21 cellular contexts compared by ENCODE assay signal in the genomic region with DNA sequence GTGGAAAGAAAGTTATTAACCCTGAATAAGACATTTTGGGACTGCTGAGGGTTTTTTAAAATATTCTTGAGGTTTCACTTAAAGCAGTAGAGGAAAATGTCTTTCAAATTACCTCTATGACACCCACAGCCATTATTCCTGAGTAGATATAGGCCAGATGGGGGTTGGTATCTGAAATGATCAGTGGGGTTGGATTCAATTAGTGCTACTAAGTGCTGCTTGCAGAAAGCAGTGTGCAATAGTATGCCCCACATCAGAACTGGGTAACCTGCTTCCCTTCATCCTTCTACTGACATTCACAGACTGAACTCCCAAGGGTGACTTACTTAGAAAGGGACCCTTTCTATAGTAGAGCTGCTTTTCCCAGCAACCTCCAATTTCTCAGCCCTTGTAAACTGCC. TPM values are rescaled to one million over a fixed set of nuclear protein-coding genes. Genes with fewer than 3 reads are reported as not detected.
A peak's percentile ranks its signal among the peaks of the same experiment; 100 is the strongest.
DNase-seq lines count a peak whose midpoint lies in the region; ATAC-seq and TF ChIP-seq lines count a peak whose summit lies in the region.
"Had no signal": no experiment of that assay in that cellular context is flagged by ENCODE, and none has a peak within 500 bp of the region (broad histone marks: within the 10 kb centered on the region; RNA-seq: fewer than 3 reads in every experiment).

No MANE protein-coding gene starts in this region.

- TF ChIP-seq CTCF in GM23338 (conservative IDR thresholded peaks at IDR 0.05; ENCODE audit: low read depth in 2 of 2): no peak
- no peak for TF ChIP-seq CTCF in WTC11 (IDR thresholded peaks at IDR 0.05)
- TF ChIP-seq CTCF in hepatocyte (IDR thresholded peaks at IDR 0.05; ENCODE audit: poor library complexity): no peak

- no peaks in the 10 kb centered on the region for H4K20me1 ChIP-seq in GM23338 (replicated peaks; ENCODE audit: insufficient read depth)
- H4K20me1 ChIP-seq in hepatocyte (ENCODE audit: insufficient read depth, poor library complexity, severe bottlenecking): no peaks in the 10 kb centered on the region

- H3K27ac ChIP-seq in GM23338 (ENCODE audit: low read depth): peak overlapping the region; percentile 91
- H3K27ac ChIP-seq in iPS-20b (ENCODE audit: low read length): peak overlapping the region; percentile 18
- no peak overlapping the region for H3K27ac ChIP-seq in hepatocyte
- H3K27ac ChIP-seq: foreskin keratinocyte, WERI-Rb-1 had no signal

- H3K27me3 ChIP-seq in GM23338 (ENCODE audit: insufficient read depth) (no peaks in the 10 kb centered on the region), iPS-20b (ENCODE audit: insufficient read depth, low read length) (no peaks in the 10 kb centered on the region), skeletal muscle satellite cell (ENCODE audit: control insufficient read depth, insufficient read depth, low read length) (no peaks in the 10 kb centered on the region), hepatocyte (no peaks in the 10 kb centered on the region)
- H3K27me3 ChIP-seq: body of pancreas, foreskin keratinocyte had no signal

- H3K27ac Mint-ChIP-seq in GM23338: peak overlapping the region; percentile 93
- peak overlapping the region; percentile 93 for H3K27ac Mint-ChIP-seq in WTC11
- no peak overlapping the region for H3K27ac Mint-ChIP-seq in activated naive CD4-positive, alpha-beta T cell treated with anti-CD3 and anti-CD28 coated beads, Interleukin-2, amount 10 ng/mL, durations not matched to agents 7 days and 5 days
- H3K27ac Mint-ChIP-seq: memory B cell; stimulated activated naive CD8-positive, alpha-beta T cell treated with anti-CD3 and anti-CD28 coated beads, Interleukin-15, amount 100 ng/mL, for 72 hours had no signal

- H3K9me3 ChIP-seq in iPS-20b (ENCODE audit: insufficient read depth, low read depth, low read length) (no peaks in the 10 kb centered on the region), skeletal muscle satellite cell (replicated peaks; ENCODE audit: low read length) (no peaks in the 10 kb centered on the region), hepatocyte (ENCODE audit: low read depth) (no peaks in the 10 kb centered on the region)
- H3K9me3 ChIP-seq: body of pancreas had no signal

- CTCF ChIA-PET in WTC11 (lab: Charles Lee): interaction anchor here (0.7 kb wide), 1 partner anchor 192 kb away, joined by 3 read pairs; no protein-coding TSS in a partner anchor
- CTCF ChIA-PET in activated naive CD4-positive, alpha-beta T cell treated with anti-CD3 and anti-CD28 coated beads, Interleukin-2, amount 10 ng/mL, durations not matched to agents 7 days and 5 days (lab: Charles Lee): no interaction called here

- no peak overlapping the region for H3K4me3 ChIP-seq in GM23338
- H3K4me3 ChIP-seq in iPS-20b (ENCODE audit: low read length): no peak overlapping the region; the same call in 1 of the 2 replicates
- H3K4me3 ChIP-seq in skeletal muscle satellite cell (ENCODE audit: low read length): no peak overlapping the region
- no peak overlapping the region for H3K4me3 ChIP-seq in hepatocyte
- H3K4me3 ChIP-seq: body of pancreas had no signal

- no peaks in the 10 kb centered on the region for H3F3A ChIP-seq in GM23338 (replicated peaks; ENCODE audit: low read depth)

- H3K9me2 ChIP-seq in GM23338 (ENCODE audit: insufficient read depth) (no peaks in the 10 kb centered on the region), hepatocyte (replicated peaks; ENCODE audit: insufficient read depth) (no peaks in the 10 kb centered on the region)

- no peak for DNase-seq in GM23338 (ENCODE audit: low spot score)
- no peak for DNase-seq in WTC11 (ENCODE audit: low spot score)
- no peak for DNase-seq in midbrain (lab: John Stamatoyannopoulos, UW)
- DNase-seq in hepatocyte (ENCODE audit: low spot score): no peak
- DNase-seq in effector CD4-positive, alpha-beta T cell: no peak
- DNase-seq in activated naive CD4-positive, alpha-beta T cell treated with anti-CD3 and anti-CD28 coated beads, Interleukin-2, amount 10 ng/mL, durations not matched to agents 7 days and 5 days: no peak
- DNase-seq: activated CD8-positive, alpha-beta memory T cell treated with anti-CD3 and anti-CD28 coated beads for 24 hours; body of pancreas; COR-L47; effector CD8-positive, alpha-beta T cell; GF-D8; Karpas-422; NCI-H1694 treated with DMSO at 0.1 percent for 48 hours; nucleus accumbens; OCI-M1; stimulated activated naive CD8-positive, alpha-beta T cell treated with anti-CD3 and anti-CD28 coated beads, Interleukin-15, amount 100 ng/mL, for 72 hours; WERI-Rb-1 had no signal

- H3K36me3 Mint-ChIP-seq in GM23338 (ENCODE audit: low read depth): no peaks in the 10 kb centered on the region
- H3K36me3 Mint-ChIP-seq in WTC11: no peaks in the 10 kb centered on the region; the same call in 1 of the 2 replicates
- no peaks in the 10 kb centered on the region for H3K36me3 Mint-ChIP-seq in activated naive CD4-positive, alpha-beta T cell treated with anti-CD3 and anti-CD28 coated beads, Interleukin-2, amount 10 ng/mL, durations not matched to agents 7 days and 5 days
- H3K36me3 Mint-ChIP-seq: memory B cell had no signal

- H3K36me3 ChIP-seq in GM23338 (ENCODE audit: insufficient read depth) (no peaks in the 10 kb centered on the region), iPS-20b (ENCODE audit: insufficient read depth, low read depth, low read length) (no peaks in the 10 kb centered on the region), skeletal muscle satellite cell (ENCODE audit: insufficient read depth, low read length) (no peaks in the 10 kb centered on the region), hepatocyte (replicated peaks; ENCODE audit: insufficient read depth, low read depth) (no peaks in the 10 kb centered on the region)
- H3K36me3 ChIP-seq: WERI-Rb-1 had no signal

- H2AFZ ChIP-seq in GM23338 (no peak overlapping the region), hepatocyte (no peak overlapping the region)

- H3K9ac ChIP-seq in iPS-20b (ENCODE audit: low read depth, low read length): peak overlapping the region; percentile 47; the same call in 1 of the 2 replicates
- peak overlapping the region; percentile 76 for H3K9ac ChIP-seq in skeletal muscle satellite cell (ENCODE audit: low read depth, low read length)

- H3K4me1 ChIP-seq in GM23338 (ENCODE audit: insufficient read depth) (peaks cover 46% of the 10 kb centered on the region), iPS-20b (ENCODE audit: insufficient read depth, low read length) (peaks cover 28% of the 10 kb centered on the region), skeletal muscle satellite cell (ENCODE audit: control insufficient read depth, insufficient read depth, low read length) (peaks cover 47% of the 10 kb centered on the region), hepatocyte (ENCODE audit: insufficient read depth) (peaks cover 11% of the 10 kb centered on the region)

- no peaks in the 10 kb centered on the region for H3K9me3 Mint-ChIP-seq in GM23338
- H3K9me3 Mint-ChIP-seq in WTC11: no peaks in the 10 kb centered on the region
- H3K9me3 Mint-ChIP-seq in activated naive CD4-positive, alpha-beta T cell treated with anti-CD3 and anti-CD28 coated beads, Interleukin-2, amount 10 ng/mL, durations not matched to agents 7 days and 5 days: no peaks in the 10 kb centered on the region
- H3K9me3 Mint-ChIP-seq: memory B cell; stimulated activated naive CD8-positive, alpha-beta T cell treated with anti-CD3 and anti-CD28 coated beads, Interleukin-15, amount 100 ng/mL, for 72 hours had no signal

- no peaks in the 10 kb centered on the region for H3K79me2 ChIP-seq in GM23338 (replicated peaks; ENCODE audit: insufficient read depth)
- H3K79me2 ChIP-seq in hepatocyte: no peaks in the 10 kb centered on the region

- ATAC-seq in GM23338: peak; percentile 50
- peak; percentile 16; the same call in 1 of the 2 replicates for ATAC-seq in WTC11
- ATAC-seq: body of pancreas; foreskin keratinocyte; stimulated activated naive CD8-positive, alpha-beta T cell treated with anti-CD3 and anti-CD28 coated beads, Interleukin-15, amount 100 ng/mL, for 72 hours had no signal

- H3K4me1 Mint-ChIP-seq in GM23338: peaks cover 46% of the 10 kb centered on the region
- H3K4me1 Mint-ChIP-seq in WTC11: peaks cover 49% of the 10 kb centered on the region
- no peaks in the 10 kb centered on the region for H3K4me1 Mint-ChIP-seq in activated naive CD4-positive, alpha-beta T cell treated with anti-CD3 and anti-CD28 coated beads, Interleukin-2, amount 10 ng/mL, durations not matched to agents 7 days and 5 days
- H3K4me1 Mint-ChIP-seq: memory B cell; stimulated activated naive CD8-positive, alpha-beta T cell treated with anti-CD3 and anti-CD28 coated beads, Interleukin-15, amount 100 ng/mL, for 72 hours had no signal

- H3K4me3 Mint-ChIP-seq in GM23338: no peak overlapping the region
- H3K4me3 Mint-ChIP-seq in WTC11: 0 out of 2 replicates have a peak overlapping the region, but pooled peaks have one; percentile 12
- no peak overlapping the region for H3K4me3 Mint-ChIP-seq in activated naive CD4-positive, alpha-beta T cell treated with anti-CD3 and anti-CD28 coated beads, Interleukin-2, amount 10 ng/mL, durations not matched to agents 7 days and 5 days
- H3K4me3 Mint-ChIP-seq: memory B cell; stimulated activated naive CD8-positive, alpha-beta T cell treated with anti-CD3 and anti-CD28 coated beads, Interleukin-15, amount 100 ng/mL, for 72 hours had no signal

- no peaks in the 10 kb centered on the region for H3K27me3 Mint-ChIP-seq in GM23338 (ENCODE audit: insufficient read depth, low read depth, poor library complexity)
- no peaks in the 10 kb centered on the region for H3K27me3 Mint-ChIP-seq in WTC11 (ENCODE audit: low read depth)
- no peaks in the 10 kb centered on the region for H3K27me3 Mint-ChIP-seq in activated naive CD4-positive, alpha-beta T cell treated with anti-CD3 and anti-CD28 coated beads, Interleukin-2, amount 10 ng/mL, durations not matched to agents 7 days and 5 days
- H3K27me3 Mint-ChIP-seq: memory B cell; stimulated activated naive CD8-positive, alpha-beta T cell treated with anti-CD3 and anti-CD28 coated beads, Interleukin-15, amount 100 ng/mL, for 72 hours had no signal

- POLR2A ChIA-PET in WTC11 (lab: Charles Lee): no interaction called here

- H3K4me2 ChIP-seq in GM23338 (peak overlapping the region; percentile 47), skeletal muscle satellite cell (ENCODE audit: low read length) (peak overlapping the region; percentile 60), hepatocyte (no peak overlapping the region)

TF ChIP-seq in WTC11, 78 proteins besides CTCF, POLR2A, EP300 and RAD21 (continues in another document):
- TF ChIP-seq FOXP1 (CRISPR knock-in tag; IDR thresholded peaks at IDR 0.05; ENCODE audit: borderline replicate concordance) (no peak), RORB (CRISPR knock-in tag; IDR thresholded peaks at IDR 0.05) (no peak), ETV6 (CRISPR knock-in tag; IDR thresholded peaks at IDR 0.05) (no peak), NFYB (CRISPR knock-in tag; conservative IDR thresholded peaks at IDR 0.05; ENCODE audit: low read depth) (no peak), TCF7 (CRISPR knock-in tag; IDR thresholded peaks at IDR 0.05; ENCODE audit: low read depth) (no peak)

RNA-seq across cellular contexts. Expression of a gene that starts 7.3 kb away (rescaled TPM):
- 45.5 and 48.2 TPM in 2 replicates for total RNA-seq in GM23338 (2014; rRNA removed; shearing (Covaris generic))
- polyA plus RNA-seq in GM23338 (2016; fragmentation: Nextera tagmentation; extraction: Ambion mirVana) (15.8 and 22.2 TPM in 2 replicates), hepatocyte (6.6 and 7.2 TPM in 2 replicates)
- total RNA-seq in WTC11 (2021) (23.8 to 27.3 TPM (median 24.6 TPM) in 3 replicates), hepatocyte (23.7 and 26.1 TPM in 2 replicates)
- 10.7 and 14.7 TPM in 2 replicates for total RNA-seq in skeletal muscle satellite cell (2012; rRNA removed)
